1 cellular context compared by ENCODE assay signal in the genomic region with DNA sequence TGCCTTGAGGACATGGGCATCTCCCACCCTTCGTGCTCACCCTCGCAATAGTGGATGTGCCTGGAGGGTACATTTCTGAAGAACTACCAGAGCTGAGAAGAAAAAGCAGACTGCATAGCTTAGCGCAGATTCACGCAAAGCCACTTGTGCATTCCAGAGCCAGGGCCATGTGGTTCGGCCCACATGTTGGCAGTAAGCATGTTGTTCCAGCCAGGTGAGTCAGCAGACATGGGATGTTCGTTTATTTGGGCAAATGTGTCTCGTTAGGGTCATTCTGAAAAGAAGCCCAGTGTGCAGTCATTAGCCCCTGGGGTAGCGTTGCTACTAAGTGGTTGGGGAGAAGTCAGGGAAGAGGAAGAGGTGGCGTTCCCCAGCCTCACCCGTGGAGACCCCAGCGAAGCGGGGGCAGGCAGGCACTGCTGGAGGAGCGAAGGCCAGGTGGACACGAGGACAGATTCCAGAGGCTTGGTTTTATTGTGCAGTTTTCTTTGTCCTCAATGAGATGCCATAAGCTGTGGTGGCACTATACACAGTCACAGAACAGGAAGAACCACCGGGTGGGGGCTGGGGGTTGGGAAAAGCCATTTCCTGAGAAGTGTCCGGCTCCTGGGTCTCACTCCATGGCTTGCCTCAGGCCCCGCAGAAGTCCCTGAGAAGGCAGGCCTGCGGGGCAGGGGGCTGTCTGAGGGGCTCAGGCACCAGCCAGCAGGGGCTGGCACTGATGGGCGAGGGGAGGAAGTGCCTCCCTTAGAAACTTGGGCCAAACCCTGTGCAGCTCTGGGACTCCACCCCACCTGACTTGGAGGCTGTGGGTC.
TF ChIP-seq lines count a peak whose summit lies in the region.

No MANE protein-coding gene starts in this region.

TF ChIP-seq in SK-N-SH, 30 proteins besides CTCF, POLR2A, EP300 and RAD21 (continued from another document):
- TF ChIP-seq, protein P1, sequence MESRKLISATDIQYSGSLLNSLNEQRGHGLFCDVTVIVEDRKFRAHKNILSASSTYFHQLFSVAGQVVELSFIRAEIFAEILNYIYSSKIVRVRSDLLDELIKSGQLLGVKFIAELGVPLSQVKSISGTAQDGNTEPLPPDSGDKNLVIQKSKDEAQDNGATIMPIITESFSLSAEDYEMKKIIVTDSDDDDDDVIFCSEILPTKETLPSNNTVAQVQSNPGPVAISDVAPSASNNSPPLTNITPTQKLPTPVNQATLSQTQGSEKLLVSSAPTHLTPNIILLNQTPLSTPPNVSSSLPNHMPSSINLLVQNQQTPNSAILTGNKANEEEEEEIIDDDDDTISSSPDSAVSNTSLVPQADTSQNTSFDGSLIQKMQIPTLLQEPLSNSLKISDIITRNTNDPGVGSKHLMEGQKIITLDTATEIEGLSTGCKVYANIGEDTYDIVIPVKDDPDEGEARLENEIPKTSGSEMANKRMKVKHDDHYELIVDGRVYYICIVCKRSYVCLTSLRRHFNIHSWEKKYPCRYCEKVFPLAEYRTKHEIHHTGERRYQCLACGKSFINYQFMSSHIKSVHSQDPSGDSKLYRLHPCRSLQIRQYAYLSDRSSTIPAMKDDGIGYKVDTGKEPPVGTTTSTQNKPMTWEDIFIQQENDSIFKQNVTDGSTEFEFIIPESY (IDR thresholded peaks at IDR 0.05; ENCODE audit: borderline replicate concordance, low read depth) = no peak
- TF ChIP-seq NFIC (IDR thresholded peaks at IDR 0.05; ENCODE audit: borderline replicate concordance) = peak; percentile 70
- TF ChIP-seq EZH2phosphoT487 (IDR thresholded peaks at IDR 0.05; ENCODE audit: borderline replicate concordance, low read depth) = no peak
- no peak for TF ChIP-seq RFX5 (IDR thresholded peaks at IDR 0.05; ENCODE audit: low read length)
- peak; percentile 58 for TF ChIP-seq JUND (IDR thresholded peaks at IDR 0.05)
- TF ChIP-seq TAF1 (IDR thresholded peaks at IDR 0.05; ENCODE audit: borderline replicate concordance, low read depth, low read length) = no peak
- TF ChIP-seq TEAD4 (IDR thresholded peaks at IDR 0.05; ENCODE audit: borderline replicate concordance, insufficient read depth) = no peak
- TF ChIP-seq RXRA (IDR thresholded peaks at IDR 0.05; ENCODE audit: borderline replicate concordance, low read depth) = no peak
- TF ChIP-seq NRF1 (IDR thresholded peaks at IDR 0.05; ENCODE audit: low read depth, low read length) = no peak
- no peak for TF ChIP-seq FOXM1 (IDR thresholded peaks at IDR 0.05; ENCODE audit: low read depth)
- TF ChIP-seq REST (IDR thresholded peaks at IDR 0.05; ENCODE audit: low read depth, low read length) = peak; percentile 39; the same call in 1 of the 2 replicates
- peak; percentile 67; the same call in 1 of the 2 replicates for TF ChIP-seq FOSL2 (IDR thresholded peaks at IDR 0.05; ENCODE audit: borderline replicate concordance, low read depth)
- TF ChIP-seq, protein P2, sequence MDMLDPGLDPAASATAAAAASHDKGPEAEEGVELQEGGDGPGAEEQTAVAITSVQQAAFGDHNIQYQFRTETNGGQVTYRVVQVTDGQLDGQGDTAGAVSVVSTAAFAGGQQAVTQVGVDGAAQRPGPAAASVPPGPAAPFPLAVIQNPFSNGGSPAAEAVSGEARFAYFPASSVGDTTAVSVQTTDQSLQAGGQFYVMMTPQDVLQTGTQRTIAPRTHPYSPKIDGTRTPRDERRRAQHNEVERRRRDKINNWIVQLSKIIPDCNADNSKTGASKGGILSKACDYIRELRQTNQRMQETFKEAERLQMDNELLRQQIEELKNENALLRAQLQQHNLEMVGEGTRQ (IDR thresholded peaks at IDR 0.05; ENCODE audit: borderline replicate concordance, low read depth, low read length) = peak; percentile 41; the same call in 1 of the 2 replicates
- TF ChIP-seq MAX (IDR thresholded peaks at IDR 0.05; ENCODE audit: low read depth) = peak; percentile 99
- no peak for TF ChIP-seq FOXJ3 (CRISPR knock-in tag; IDR thresholded peaks at IDR 0.05)
- peak; percentile 49; the same call in 1 of the 2 replicates for TF ChIP-seq MXI1 (IDR thresholded peaks at IDR 0.05; ENCODE audit: low read depth, low read length)
- TF ChIP-seq YY1 (IDR thresholded peaks at IDR 0.05; ENCODE audit: low read depth) = no peak
- no peak for TF ChIP-seq CHD2 (IDR thresholded peaks at IDR 0.05; ENCODE audit: low read length, partially characterized antibody)
- TF ChIP-seq ELF1 (IDR thresholded peaks at IDR 0.05) = no peak
- TF ChIP-seq PBX3 (IDR thresholded peaks at IDR 0.05) = no peak; the same call in 1 of the 2 replicates
- TF ChIP-seq SMC3 (IDR thresholded peaks at IDR 0.05; ENCODE audit: low read depth, low read length) = no peak
